ENCODE assay signal across 25 cellular contexts in the genomic region with DNA sequence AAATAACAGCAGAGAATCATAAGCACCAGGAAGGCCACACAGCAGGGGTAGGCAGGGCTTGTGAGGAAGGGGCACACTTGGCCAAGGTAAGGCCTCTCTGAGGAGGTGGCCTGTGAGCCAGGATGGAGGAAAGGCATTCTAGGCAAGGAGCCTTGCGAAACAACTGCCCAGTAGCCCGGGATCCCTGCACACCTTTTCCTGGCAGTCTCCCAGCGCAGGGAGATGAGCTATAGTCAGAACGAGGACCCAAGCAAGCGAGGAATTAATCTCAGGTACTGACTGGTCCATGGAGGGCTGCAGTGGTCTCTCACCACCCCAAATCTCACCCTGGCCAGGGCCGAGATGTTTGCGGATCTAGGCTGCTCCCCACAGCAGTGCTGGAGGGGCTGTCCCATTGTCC.
"Had no signal": no experiment of that assay in that cellular context is flagged by ENCODE, and none has a peak within 500 bp of the region (broad histone marks: within the 10 kb centered on the region; RNA-seq: fewer than 3 reads in every experiment).

No MANE protein-coding gene starts in this region.

- DNase-seq: activated CD4-positive, alpha-beta memory T cell treated with anti-CD3 and anti-CD28 coated beads, Interleukin-2, amount 10 ng/mL, durations not matched to agents 7 days and 5 days; activated CD4-positive, alpha-beta T cell treated with anti-CD3 and anti-CD28 coated beads for 36 hours; activated CD4-positive, alpha-beta T cell treated with anti-CD3 and anti-CD28 coated beads, Interleukin-2, amount 50 U/mL, for 1 hour; activated effector memory CD4-positive, alpha-beta T cell treated with Interleukin-2 at 50 U/mL for 16 hours; activated naive CD4-positive, alpha-beta T cell treated with Interleukin-2 at 50 U/mL for 16 hours; activated naive CD8-positive, alpha-beta T cell treated with anti-CD3 and anti-CD28 coated beads, Interleukin-2, amount 50 U/mL, for 24 hours; activated T-cell treated with anti-CD3 and anti-CD28 coated beads, Interleukin-2, amount 50 U/mL, for 24 hours; amniotic stem cell; body of pancreas; central memory CD4-positive, alpha-beta T cell; MM.1S; NCI-H1105; NCI-H1436; NCI-H1694 treated with DMSO at 0.1 percent for 48 hours; NCI-H2029 treated with DMSO at 0.1 percent for 48 hours; NCI-H510A treated with DMSO at 0.1 percent for 48 hours; NCI-H748 treated with DMSO at 0.1 percent for 48 hours; Right ventricle myocardium superior; SJCRH30; SK-N-SH; T-helper 1 cell had no signal

- ATAC-seq: activated CD4-positive, alpha-beta T cell treated with anti-CD3 and anti-CD28 coated beads for 36 hours; activated naive CD4-positive, alpha-beta T cell treated with anti-CD3 and anti-CD28 coated beads, Interleukin-2, amount 50 U/mL, for 72 hours; activated naive CD8-positive, alpha-beta T cell treated with anti-CD3 and anti-CD28 coated beads, Interleukin-2, amount 50 U/mL, for 24 hours; body of pancreas had no signal

- H3K36me3 ChIP-seq: ascending aorta, SJCRH30 had no signal

- H3K4me2 ChIP-seq: SK-N-SH had no signal

- H3K9ac ChIP-seq: SK-N-SH had no signal

- H3K27ac ChIP-seq: ascending aorta, body of pancreas, RWPE1, SJCRH30 had no signal

- H3K27me3 ChIP-seq: ascending aorta, body of pancreas, SJCRH30 had no signal

- H3K9me3 ChIP-seq: ascending aorta, body of pancreas, SJCRH30, SK-N-SH had no signal

- H3K4me3 ChIP-seq: ascending aorta, body of pancreas, SJCRH30 had no signal

- FAIRE-seq: bronchial epithelial cell had no signal
